Comparison of ENCODE assay signal across 25 cellular contexts in genomic region chr22:49561338-49561737, GRCh38.
"Had no signal": no experiment of that assay in that cellular context is flagged by ENCODE, and none has a peak within 500 bp of the region (broad histone marks: within the 10 kb centered on the region; RNA-seq: fewer than 3 reads in every experiment).

No MANE protein-coding gene starts in this region.

- DNase-seq: heart right ventricle; kidney; left colon; left ventricle myocardium inferior; mesendoderm; midbrain; mucosa of descending colon; naive thymus-derived CD4-positive, alpha-beta T cell; stimulated activated CD4-positive, alpha-beta T cell treated with anti-CD3 and anti-CD28 coated beads, Interleukin-12 subunit alpha, Interleukin-12 subunit beta, amount 100 ng/mL, for 4 hours; stimulated activated CD4-positive, alpha-beta T cell treated with anti-CD3 and anti-CD28 coated beads, Interleukin-15, amount 100 ng/mL, for 24 hours; stimulated activated CD4-positive, alpha-beta T cell treated with anti-CD3 and anti-CD28 coated beads, Interleukin-2, amount 100 ng/mL, for 24 hours; stimulated activated CD4-positive, alpha-beta T cell treated with anti-CD3 and anti-CD28 coated beads, Interleukin-4, amount 100 ng/mL, for 1 hour; stimulated activated naive CD4-positive, alpha-beta T cell; substantia nigra had no signal

- H3K9ac ChIP-seq: parathyroid adenoma had no signal

- H3K36me3 Mint-ChIP-seq: natural killer cell treated with Interleukin-12 subunit alpha and Interleukin-12 subunit beta and Interleukin-15 and Interleukin-18, amount 100 ng/mL, for 72 hours; stimulated activated effector memory CD8-positive, alpha-beta T cell treated with anti-CD3 and anti-CD28 coated beads, Interleukin-12 subunit alpha, Interleukin-12 subunit beta, amount 100 ng/mL, for 72 hours had no signal

- H3K9me3 ChIP-seq: mucosa of descending colon, right lobe of liver, upper lobe of left lung had no signal

- H3K4me2 ChIP-seq: hepatocyte had no signal

- H3K27ac Mint-ChIP-seq: naive thymus-derived CD4-positive, alpha-beta T cell; natural killer cell treated with Interleukin-12 subunit alpha and Interleukin-12 subunit beta and Interleukin-15 and Interleukin-18, amount 100 ng/mL, for 72 hours; progenitor cell of endocrine pancreas; stimulated activated effector memory CD8-positive, alpha-beta T cell treated with anti-CD3 and anti-CD28 coated beads, Interleukin-12 subunit alpha, Interleukin-12 subunit beta, amount 100 ng/mL, for 72 hours; stimulated activated naive CD8-positive, alpha-beta T cell treated with anti-CD3 and anti-CD28 coated beads, Interleukin-15, Interleukin-2, amounts not matched to agents 100 ng/mL and 50 ng/mL, for 24 hours had no signal

- H3K4me3 Mint-ChIP-seq: naive thymus-derived CD4-positive, alpha-beta T cell; natural killer cell treated with Interleukin-12 subunit alpha and Interleukin-12 subunit beta and Interleukin-15 and Interleukin-18, amount 100 ng/mL, for 72 hours; stimulated activated effector memory CD8-positive, alpha-beta T cell treated with anti-CD3 and anti-CD28 coated beads, Interleukin-12 subunit alpha, Interleukin-12 subunit beta, amount 100 ng/mL, for 72 hours; stimulated activated naive CD8-positive, alpha-beta T cell treated with anti-CD3 and anti-CD28 coated beads, Interleukin-15, Interleukin-2, amounts not matched to agents 100 ng/mL and 50 ng/mL, for 24 hours had no signal

- H3K27me3 Mint-ChIP-seq: naive thymus-derived CD4-positive, alpha-beta T cell; natural killer cell treated with Interleukin-12 subunit alpha and Interleukin-12 subunit beta and Interleukin-15 and Interleukin-18, amount 100 ng/mL, for 72 hours; stimulated activated naive CD8-positive, alpha-beta T cell treated with anti-CD3 and anti-CD28 coated beads, Interleukin-15, Interleukin-2, amounts not matched to agents 100 ng/mL and 50 ng/mL, for 24 hours had no signal

- H2AFZ ChIP-seq: hepatocyte, parathyroid adenoma had no signal

- H3K9me3 Mint-ChIP-seq: natural killer cell treated with Interleukin-12 subunit alpha and Interleukin-12 subunit beta and Interleukin-15 and Interleukin-18, amount 100 ng/mL, for 72 hours had no signal

- H3K4me3 ChIP-seq: heart right ventricle, hepatocyte, left ventricle myocardium inferior, lung, mucosa of descending colon, right atrium auricular region, right lobe of liver, tibial nerve, upper lobe of left lung had no signal

- H3K27ac ChIP-seq: heart right ventricle, hepatocyte, left ventricle myocardium inferior, parathyroid adenoma, right atrium auricular region, right lobe of liver, tibial nerve had no signal

- ATAC-seq: heart right ventricle; left colon; mucosa of descending colon; naive thymus-derived CD4-positive, alpha-beta T cell; natural killer cell treated with Interleukin-12 subunit alpha and Interleukin-12 subunit beta and Interleukin-15 and Interleukin-18, amount 100 ng/mL, for 72 hours; right lobe of liver; stimulated activated effector memory CD8-positive, alpha-beta T cell treated with anti-CD3 and anti-CD28 coated beads, Interleukin-12 subunit alpha, Interleukin-12 subunit beta, amount 100 ng/mL, for 72 hours had no signal

- H3K27me3 ChIP-seq: hepatocyte, right atrium auricular region, right lobe of liver, tibial nerve, upper lobe of left lung had no signal

- H3K4me1 ChIP-seq: heart right ventricle, left ventricle myocardium inferior, parathyroid adenoma, right atrium auricular region, right lobe of liver, tibial nerve had no signal

- H3K79me2 ChIP-seq: hepatocyte, parathyroid adenoma had no signal

- H3K36me3 ChIP-seq: heart right ventricle, left ventricle myocardium inferior, right atrium auricular region, right lobe of liver, tibial nerve, upper lobe of left lung had no signal
